10 cellular contexts compared by ENCODE assay signal in the genomic region with DNA sequence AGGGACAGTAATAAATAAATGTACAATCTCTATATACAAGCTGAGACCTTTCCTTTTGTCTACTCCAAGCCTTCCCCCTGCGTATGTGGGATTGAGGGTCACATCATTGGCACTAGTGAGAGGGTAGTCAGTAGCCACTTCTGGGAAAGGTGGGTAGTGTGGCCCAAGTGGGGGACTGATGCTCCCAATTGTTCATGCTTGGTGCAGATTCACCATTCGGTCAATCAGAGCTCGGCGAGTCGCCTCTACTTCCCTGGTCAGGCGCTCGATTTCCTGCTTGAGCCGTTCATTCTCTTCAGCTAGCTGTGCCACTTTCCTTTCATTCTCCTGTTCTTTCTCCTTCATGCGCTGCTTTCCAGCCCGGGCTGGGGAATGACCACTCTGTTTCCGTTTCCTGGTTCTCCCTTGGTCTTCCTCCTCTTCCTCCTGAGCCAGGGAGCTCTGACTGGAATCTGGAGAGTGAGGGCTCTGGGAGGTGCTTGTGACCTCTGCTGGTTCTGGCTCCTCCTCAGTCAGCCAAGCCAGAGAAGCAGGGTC. TPM values are rescaled to one million over a fixed set of nuclear protein-coding genes. Genes with fewer than 3 reads are reported as not detected.
DNase-seq lines count a peak whose midpoint lies in the region; ATAC-seq and TF ChIP-seq lines count a peak whose summit lies in the region.
"Had no signal": no experiment of that assay in that cellular context is flagged by ENCODE, and none has a peak within 500 bp of the region (broad histone marks: within the 10 kb centered on the region; RNA-seq: fewer than 3 reads in every experiment).

No MANE protein-coding gene starts in this region.

- H3K9me3 Mint-ChIP-seq in activated T-cell treated with anti-CD3 and anti-CD28 coated beads, Interleukin-2, amount 50 U/mL, for 24 hours, result no peaks in the 10 kb centered on the region
- no peaks in the 10 kb centered on the region for H3K9me3 Mint-ChIP-seq in activated T-cell treated with anti-CD3 and anti-CD28 coated beads, Interleukin-2, amount 50 U/mL, for 4 hours
- no peaks in the 10 kb centered on the region for H3K9me3 Mint-ChIP-seq in stimulated activated effector memory CD8-positive, alpha-beta T cell treated with anti-CD3 and anti-CD28 coated beads, Interleukin-12 subunit alpha, Interleukin-12 subunit beta, amount 100 ng/mL, for 72 hours

- H3K27ac ChIP-seq in esophagus (ENCODE audit: low read depth in 2 of 2, low read length in 1 of 2), result peak overlapping the region; percentile 9 to 64

- H3K4me1 Mint-ChIP-seq in activated T-cell treated with anti-CD3 and anti-CD28 coated beads, Interleukin-2, amount 50 U/mL, for 24 hours (ENCODE audit: low read depth), result peaks cover 45% of the 10 kb centered on the region
- H3K4me1 Mint-ChIP-seq in activated T-cell treated with anti-CD3 and anti-CD28 coated beads, Interleukin-2, amount 50 U/mL, for 4 hours (ENCODE audit: low read depth), result peaks cover 36% of the 10 kb centered on the region
- peaks cover 31% of the 10 kb centered on the region for H3K4me1 Mint-ChIP-seq in T-helper 17 cell
- H3K4me1 Mint-ChIP-seq in stimulated activated effector memory CD8-positive, alpha-beta T cell treated with anti-CD3 and anti-CD28 coated beads, Interleukin-12 subunit alpha, Interleukin-12 subunit beta, amount 100 ng/mL, for 72 hours, result peaks cover 55% of the 10 kb centered on the region

- H3K4me1 ChIP-seq in esophagus (ENCODE audit: control insufficient read depth in 2 of 2, insufficient read depth in 2 of 2, low read length in 1 of 2), result peaks cover 0 to 3% of the 10 kb centered on the region in 2 donors

- no peak for ATAC-seq in activated T-cell treated with anti-CD3 and anti-CD28 coated beads, Interleukin-2, amount 50 U/mL, for 4 hours
- ATAC-seq in T-helper 17 cell (no peak), HG02970 (IDR thresholded peaks at IDR 0.05; ENCODE audit: low FRiP score, unreplicated experiment) (no peak)
- ATAC-seq in stimulated activated effector memory CD8-positive, alpha-beta T cell treated with anti-CD3 and anti-CD28 coated beads, Interleukin-12 subunit alpha, Interleukin-12 subunit beta, amount 100 ng/mL, for 72 hours, result no peak

- H3K27me3 ChIP-seq in esophagus (ENCODE audit: control insufficient read depth in 1 of 2, insufficient read depth in 2 of 2, low read length in 2 of 2), result no peaks in the 10 kb centered on the region
- H3K27me3 ChIP-seq: suprapubic skin had no signal

- no peak for TF ChIP-seq POLR2A in lower leg skin (IDR thresholded peaks at IDR 0.05)

- H3K36me3 ChIP-seq in esophagus (ENCODE audit: control insufficient read depth in 2 of 2, insufficient read depth in 2 of 2, low read length in 1 of 2), result peaks cover 28 to 37% of the 10 kb centered on the region in 2 donors

- no peak overlapping the region for H3K4me3 Mint-ChIP-seq in activated T-cell treated with anti-CD3 and anti-CD28 coated beads, Interleukin-2, amount 50 U/mL, for 24 hours
- no peak overlapping the region for H3K4me3 Mint-ChIP-seq in activated T-cell treated with anti-CD3 and anti-CD28 coated beads, Interleukin-2, amount 50 U/mL, for 4 hours
- H3K4me3 Mint-ChIP-seq in T-helper 17 cell, result no peak overlapping the region
- no peak overlapping the region for H3K4me3 Mint-ChIP-seq in stimulated activated effector memory CD8-positive, alpha-beta T cell treated with anti-CD3 and anti-CD28 coated beads, Interleukin-12 subunit alpha, Interleukin-12 subunit beta, amount 100 ng/mL, for 72 hours

- H3K9me3 ChIP-seq in T-helper 17 cell (ENCODE audit: control insufficient read depth, low read length, poor library complexity, severe bottlenecking) (no peaks in the 10 kb centered on the region), esophagus (ENCODE audit: control insufficient read depth in 2 of 2, insufficient read depth in 1 of 2, low read depth in 1 of 2, low read length in 1 of 2) (no peaks in the 10 kb centered on the region)
- H3K9me3 ChIP-seq: suprapubic skin had no signal

- H3K27ac Mint-ChIP-seq in activated T-cell treated with anti-CD3 and anti-CD28 coated beads, Interleukin-2, amount 50 U/mL, for 24 hours, result peak overlapping the region; percentile 100
- H3K27ac Mint-ChIP-seq in T-helper 17 cell, result peak overlapping the region; percentile 98
- peak overlapping the region; percentile 78 for H3K27ac Mint-ChIP-seq in stimulated activated effector memory CD8-positive, alpha-beta T cell treated with anti-CD3 and anti-CD28 coated beads, Interleukin-12 subunit alpha, Interleukin-12 subunit beta, amount 100 ng/mL, for 72 hours

- TF ChIP-seq CTCF in lower leg skin (IDR thresholded peaks at IDR 0.05), result no peak

- no peak for DNase-seq in activated T-cell treated with anti-CD3 and anti-CD28 coated beads, Interleukin-2, amount 50 U/mL, for 24 hours
- DNase-seq in activated T-cell treated with anti-CD3 and anti-CD28 coated beads, Interleukin-2, amount 50 U/mL, for 4 hours, result no peak
- no peak for DNase-seq in T-helper 17 cell
- DNase-seq in stimulated activated effector memory CD8-positive, alpha-beta T cell treated with anti-CD3 and anti-CD28 coated beads, Interleukin-12 subunit alpha, Interleukin-12 subunit beta, amount 100 ng/mL, for 72 hours (ENCODE audit: low spot score in 2 of 2), result no peak
- DNase-seq in NCI-H524 treated with DMSO at 0.1 percent for 48 hours (lab: John Stamatoyannopoulos, UW), result no peak
- DNase-seq in lower leg skin (ENCODE audit: low spot score in 2 of 2), result no peak
- DNase-seq: NCI-H524 had no signal

- H3K4me3 ChIP-seq in esophagus (ENCODE audit: low read depth in 1 of 2, low read length in 2 of 2) (no peak overlapping the region), lower leg skin (ENCODE audit: low read depth, poor library complexity, severe bottlenecking) (no peak overlapping the region)
- H3K4me3 ChIP-seq: suprapubic skin had no signal

- H3K27me3 Mint-ChIP-seq in activated T-cell treated with anti-CD3 and anti-CD28 coated beads, Interleukin-2, amount 50 U/mL, for 24 hours, result no peaks in the 10 kb centered on the region
- no peaks in the 10 kb centered on the region for H3K27me3 Mint-ChIP-seq in activated T-cell treated with anti-CD3 and anti-CD28 coated beads, Interleukin-2, amount 50 U/mL, for 4 hours (ENCODE audit: low read depth)
- H3K27me3 Mint-ChIP-seq in T-helper 17 cell, result no peaks in the 10 kb centered on the region

- 86 to 92% methylated on average over 11 of the region's 11 CpGs for WGBS in esophagus, 2 donors
- WGBS in lower leg skin, 2 donors, result 87 to 88% methylated on average over 11 of the region's 11 CpGs

- peaks cover 86% of the 10 kb centered on the region for H3K36me3 Mint-ChIP-seq in activated T-cell treated with anti-CD3 and anti-CD28 coated beads, Interleukin-2, amount 50 U/mL, for 24 hours (ENCODE audit: low read depth)
- peaks cover 63% of the 10 kb centered on the region for H3K36me3 Mint-ChIP-seq in activated T-cell treated with anti-CD3 and anti-CD28 coated beads, Interleukin-2, amount 50 U/mL, for 4 hours (ENCODE audit: insufficient read depth)
- H3K36me3 Mint-ChIP-seq in T-helper 17 cell (ENCODE audit: low read depth), result peaks cover 11% of the 10 kb centered on the region
- H3K36me3 Mint-ChIP-seq in stimulated activated effector memory CD8-positive, alpha-beta T cell treated with anti-CD3 and anti-CD28 coated beads, Interleukin-12 subunit alpha, Interleukin-12 subunit beta, amount 100 ng/mL, for 72 hours, result peaks cover 100% of the 10 kb centered on the region

- intact Hi-C loops in lower leg skin (cut with DNase I; ENCODE audit: low total_unique reads), result loop anchor here (5.0 kb wide), 1 partner anchor 1489 kb away; no protein-coding TSS in a partner anchor

RNA-seq across cellular contexts. Expression of a gene that starts 3.6 kb away (rescaled TPM):
- total RNA-seq in activated T-cell treated with anti-CD3 and anti-CD28 coated beads, Interleukin-2, amount 50 U/mL, for 4 hours, result 10 to 100 TPM in 2 of 3 donors, 1 to 10 TPM in 1; 9.2 to 12.2 (median 10.8) TPM
- 100 to 1,000 TPM; 115 to 145 TPM for total RNA-seq in T-helper 17 cell
- polyA plus RNA-seq in esophagus, result 10 to 100 TPM; 19.8 to 30.7 TPM
- 10 to 100 TPM; 27.6 to 58.2 (median 41.6) TPM for total RNA-seq in lower leg skin

RNA-seq across cellular contexts. Expression of a gene that starts 5.9 kb away (rescaled TPM):
- 10 to 100 TPM; 56.3 to 59.4 (median 57.5) TPM for total RNA-seq in activated T-cell treated with anti-CD3 and anti-CD28 coated beads, Interleukin-2, amount 50 U/mL, for 4 hours
- total RNA-seq in T-helper 17 cell (10 to 100 TPM; 82.4 to 93.5 TPM), lower leg skin (10 to 100 TPM; 13.8 to 50.4 (median 26.5) TPM)
- polyA plus RNA-seq in esophagus, result 10 to 100 TPM; 14.7 to 35.0 TPM

RNA-seq across cellular contexts. Expression of a gene that starts 28.8 kb away (rescaled TPM):
- total RNA-seq in activated T-cell treated with anti-CD3 and anti-CD28 coated beads, Interleukin-2, amount 50 U/mL, for 4 hours, result 100 to 1,000 TPM; 505 to 565 (median 534) TPM
- total RNA-seq in T-helper 17 cell (100 to 1,000 TPM; 175 to 180 TPM), lower leg skin (100 to 1,000 TPM in 1 of 4 donors, 10 to 100 TPM in 3; 37.7 to 386 (median 51.4) TPM)
- polyA plus RNA-seq in esophagus, result 100 to 1,000 TPM in 1 of 2 donors, 10 to 100 TPM in 1; 74.4 to 106 TPM

RNA-seq across cellular contexts. Expression of a gene that starts 30.3 kb away (rescaled TPM):
- total RNA-seq in activated T-cell treated with anti-CD3 and anti-CD28 coated beads, Interleukin-2, amount 50 U/mL, for 4 hours, result 10 to 100 TPM; 72.3 to 84.3 (median 74.6) TPM
- total RNA-seq in T-helper 17 cell (10 to 100 TPM; 63.9 to 78.8 TPM), lower leg skin (100 to 1,000 TPM; 166 to 257 (median 181) TPM)
- polyA plus RNA-seq in esophagus, result 100 to 1,000 TPM in 1 of 2 donors, 10 to 100 TPM in 1; 77.4 to 159 TPM

RNA-seq across cellular contexts. Expression of a gene that starts 33.2 kb away (rescaled TPM):
- total RNA-seq in activated T-cell treated with anti-CD3 and anti-CD28 coated beads, Interleukin-2, amount 50 U/mL, for 4 hours, result under 1 TPM; 0.56 to 0.98 (median 0.68) TPM
- total RNA-seq in T-helper 17 cell (under 1 TPM; 0.35 to 0.63 TPM), lower leg skin (1 to 10 TPM in 1 of 4 donors, under 1 TPM in 3; 0.08 to 1.2 (median 0.23) TPM)
- polyA plus RNA-seq in esophagus, result under 1 TPM; 0.12 to 0.24 TPM
